Comparison of ENCODE assay signal across 14 cellular contexts in genomic region chr12:17076335-17076734, GRCh38.
DNase-seq lines count a peak whose midpoint lies in the region; ATAC-seq and TF ChIP-seq lines count a peak whose summit lies in the region.
"Had no signal": no experiment of that assay in that cellular context is flagged by ENCODE, and none has a peak within 500 bp of the region (broad histone marks: within the 10 kb centered on the region; RNA-seq: fewer than 3 reads in every experiment).

No MANE protein-coding gene starts in this region.

- H3K4me3 ChIP-seq in hepatocyte, result no peak overlapping the region

- DNase-seq in Ammon's horn (ENCODE audit: low spot score), result peak; percentile 48
- peak; percentile 0 for DNase-seq in LHCN-M2 (ENCODE audit: low read depth)
- DNase-seq in NCI-H510A treated with DMSO at 0.1 percent for 48 hours (lab: John Stamatoyannopoulos, UW), result peak; percentile 44
- peak; percentile 13 for DNase-seq in hepatocyte (ENCODE audit: low spot score)
- no peak for DNase-seq in KG1 (lab: John Stamatoyannopoulos, UW)
- DNase-seq in NCI-H1930 (lab: John Stamatoyannopoulos, UW), result no peak
- DNase-seq in GM19240 (ENCODE audit: insufficient read length, low spot score), result no peak
- DNase-seq: caudate nucleus; effector CD8-positive, alpha-beta T cell; mesenchymal stem cell; NCI-H2029 treated with DMSO at 0.1 percent for 48 hours; stimulated activated naive CD4-positive, alpha-beta T cell had no signal

- H3K9me2 ChIP-seq in hepatocyte (replicated peaks; ENCODE audit: insufficient read depth), result no peaks in the 10 kb centered on the region

- no peaks in the 10 kb centered on the region for H3K9me3 ChIP-seq in hepatocyte (ENCODE audit: low read depth)
- H3K9me3 ChIP-seq: neutrophil had no signal

- 65% methylated on average over 1 of the region's 1 CpG for WGBS in hepatocyte (ENCODE audit: low lambda C conversion rate, missing lambda C conversion rate)

- no peak overlapping the region for H2AFZ ChIP-seq in hepatocyte

- ATAC-seq in GM19452 (IDR thresholded peaks at IDR 0.05; ENCODE audit: unreplicated experiment), result no peak

- no peak overlapping the region for H3K4me2 ChIP-seq in hepatocyte

- H3K79me2 ChIP-seq in hepatocyte, result no peaks in the 10 kb centered on the region

- TF ChIP-seq CTCF in hepatocyte (IDR thresholded peaks at IDR 0.05; ENCODE audit: poor library complexity), result no peak

- H3K27ac ChIP-seq in hepatocyte, result peak overlapping the region; percentile 21
- H3K27ac ChIP-seq: neutrophil had no signal

- H3K27me3 ChIP-seq in hepatocyte, result no peaks in the 10 kb centered on the region
- H3K27me3 ChIP-seq: neutrophil had no signal

- H4K20me1 ChIP-seq in hepatocyte (ENCODE audit: insufficient read depth, poor library complexity, severe bottlenecking), result no peaks in the 10 kb centered on the region

- H3K36me3 ChIP-seq in hepatocyte (replicated peaks; ENCODE audit: insufficient read depth, low read depth), result no peaks in the 10 kb centered on the region
- H3K36me3 ChIP-seq: neutrophil had no signal

- no peaks in the 10 kb centered on the region for H3K4me1 ChIP-seq in hepatocyte (ENCODE audit: insufficient read depth)

Comparison
In these comparisons a context has a peak if more than half of its experiments do, and no peak if none do; other contexts are left out.
1. DNase-seq: peak in Ammon's horn (single experiment), LHCN-M2 (single experiment), NCI-H510A treated with DMSO at 0.1 percent for 48 hours (single experiment) and hepatocyte (single experiment); none in KG1 (single experiment), NCI-H1930 (0 of 2) and GM19240 (single experiment).